8 cellular contexts compared by ENCODE assay signal in genomic region chr20:3218307-3218988, GRCh38. TPM values are rescaled to one million over a fixed set of nuclear protein-coding genes. Genes with fewer than 3 reads are reported as not detected.
DNase-seq lines count a peak whose midpoint lies in the region; ATAC-seq, FAIRE-seq and TF ChIP-seq lines count a peak whose summit lies in the region.

No MANE protein-coding gene starts in this region.

- H3K27me3 ChIP-seq in keratinocyte (ENCODE audit: control insufficient read depth, extremely low read depth, insufficient read depth, low read length) = no peaks in the 10 kb centered on the region

- no peak overlapping the region for H3K9ac ChIP-seq in keratinocyte (ENCODE audit: control insufficient read depth, extremely low read depth, insufficient read depth, low read length)

- H3K79me2 ChIP-seq in keratinocyte (ENCODE audit: control insufficient read depth, insufficient read depth, low read length) = no peaks in the 10 kb centered on the region

- ATAC-seq in HG03520 (IDR thresholded peaks at IDR 0.05; ENCODE audit: unreplicated experiment) (peak; percentile 51), GM21825 (IDR thresholded peaks at IDR 0.05; ENCODE audit: unreplicated experiment) (no peak)

- no peak overlapping the region for H3K27ac ChIP-seq in keratinocyte (ENCODE audit: control insufficient read depth, insufficient read depth, low read length)

- DNase-seq in NCI-H2029 (lab: John Stamatoyannopoulos, UW) (peak; percentile 72), NCI-H2029 treated with DMSO at 0.1 percent for 48 hours (lab: John Stamatoyannopoulos, UW) (no peak), astrocyte of the spinal cord (ENCODE audit: low read depth, low spot score) (peak; percentile 10), keratinocyte (ENCODE audit: low read depth, low spot score) (no peak)
- DNase-seq in T-helper 2 cell treated with Interferon-gamma antibody and Interleukin-4, amounts not matched to agents 5 μg/mL and 100 μg/mL, for 36 hours (ENCODE audit: low spot score) = peak; percentile 62
- DNase-seq in stimulated activated CD4-positive, alpha-beta T cell treated with anti-CD3 and anti-CD28 coated beads, Interleukin-4, amount 100 ng/mL, for 4 hours = peak; percentile 58 to 77

- in situ Hi-C loops in astrocyte of the spinal cord (cut with HindIII; ENCODE audit: low sequenced_read_pairs) = no loop called here

- H3K36me3 ChIP-seq in keratinocyte (ENCODE audit: control insufficient read depth in 2 of 2, extremely low read depth in 1 of 2, insufficient read depth in 2 of 2, low read length in 2 of 2) = peaks cover 17 to 29% of the 10 kb centered on the region in 2 experiments

- H3K4me1 ChIP-seq in keratinocyte (ENCODE audit: control insufficient read depth, extremely low read depth, insufficient read depth, low read length) = peaks cover 7% of the 10 kb centered on the region

- peak; percentile 89 for TF ChIP-seq CTCF in astrocyte of the spinal cord (IDR thresholded peaks at IDR 0.05; ENCODE audit: low read depth, low read length)
- TF ChIP-seq CTCF in keratinocyte (optimal IDR thresholded peaks at IDR 0.05 in 1 of 3, IDR thresholded peaks at IDR 0.05 in 1 of 3, conservative IDR thresholded peaks at IDR 0.05 in 1 of 3; ENCODE audit: extremely low read depth in 1 of 3, insufficient read depth in 2 of 3, low read length in 3 of 3) = peak; percentile 81 to 92 (median 88)

- H3K9me1 ChIP-seq in keratinocyte (ENCODE audit: control insufficient read depth, extremely low read depth, insufficient read depth, low read length) = no peaks in the 10 kb centered on the region

- H3K4me1 Mint-ChIP-seq in T-helper 2 cell treated with Interferon-gamma antibody and Interleukin-4, amounts not matched to agents 5 μg/mL and 100 μg/mL, for 36 hours (ENCODE audit: low read depth) = peaks cover 8% of the 10 kb centered on the region

- H4K20me1 ChIP-seq in keratinocyte (ENCODE audit: control insufficient read depth, extremely low read depth, insufficient read depth, low read length) = no peaks in the 10 kb centered on the region

- H3K27ac Mint-ChIP-seq in T-helper 2 cell treated with Interferon-gamma antibody and Interleukin-4, amounts not matched to agents 5 μg/mL and 100 μg/mL, for 36 hours = no peak overlapping the region

- dilution Hi-C loops in keratinocyte (cut with MboI; ENCODE audit: extremely low pct_ligation_motif_present, low sequenced_read_pairs) = no loop called here

- no peak overlapping the region for H3K4me3 ChIP-seq in astrocyte of the spinal cord (ENCODE audit: low read depth, low read length)
- no peak overlapping the region for H3K4me3 ChIP-seq in keratinocyte (ENCODE audit: control insufficient read depth in 2 of 3, extremely low read depth in 1 of 3, insufficient read depth in 2 of 3, low read depth in 1 of 3, low read length in 3 of 3)

- no peak overlapping the region for H3K4me3 Mint-ChIP-seq in T-helper 2 cell treated with Interferon-gamma antibody and Interleukin-4, amounts not matched to agents 5 μg/mL and 100 μg/mL, for 36 hours

- no peak for FAIRE-seq in keratinocyte (lab: Jason Lieb, UNC)

- H3K9me3 ChIP-seq in keratinocyte (ENCODE audit: control insufficient read depth, low read depth, low read length) = no peaks in the 10 kb centered on the region

- peaks cover 20% of the 10 kb centered on the region for H3K36me3 Mint-ChIP-seq in T-helper 2 cell treated with Interferon-gamma antibody and Interleukin-4, amounts not matched to agents 5 μg/mL and 100 μg/mL, for 36 hours (ENCODE audit: low read depth)

- no peak overlapping the region for H3K4me2 ChIP-seq in keratinocyte (ENCODE audit: control insufficient read depth, extremely low read depth, insufficient read depth, low read depth, low read length)

- H3K27me3 Mint-ChIP-seq in T-helper 2 cell treated with Interferon-gamma antibody and Interleukin-4, amounts not matched to agents 5 μg/mL and 100 μg/mL, for 36 hours (ENCODE audit: low read depth) = no peaks in the 10 kb centered on the region

- H2AFZ ChIP-seq in keratinocyte (ENCODE audit: control insufficient read depth, low read length) = no peak overlapping the region

- no peaks in the 10 kb centered on the region for H3K9me3 Mint-ChIP-seq in T-helper 2 cell treated with Interferon-gamma antibody and Interleukin-4, amounts not matched to agents 5 μg/mL and 100 μg/mL, for 36 hours

RNA-seq across cellular contexts. Expression of gene ITPA, which starts 9.2 kb away (rescaled TPM):
- 40.5 to 45.4 TPM (median 44.9 TPM) in 3 replicates for polyA plus RNA-seq in keratinocyte
- polyA plus RNA-seq in keratinocyte (2011; ENCODE audit: low read depth) = 21.5 TPM
- 26.9 and 40.0 TPM in 2 replicates for polyA plus RNA-seq in keratinocyte (2011; cell fraction: cytosol; rRNA removed)
- 36.4 and 46.9 TPM in 2 replicates for polyA plus RNA-seq in keratinocyte (2011; cell fraction: nucleus; rRNA removed)
- polyA plus RNA-seq in keratinocyte (2012; ENCODE audit: low replicate concordance) = 43.4 and 61.8 TPM in 2 replicates
- 10.4 to 16.6 TPM (median 11.3 TPM) in 3 replicates for polyA minus RNA-seq in keratinocyte
- polyA minus RNA-seq in keratinocyte (2011; cell fraction: cytosol; rRNA and poly(A)+ RNA removed) = 41.8 TPM
- polyA minus RNA-seq in keratinocyte (2011; cell fraction: nucleus; rRNA and poly(A)+ RNA removed) = 10.3 and 11.9 TPM in 2 replicates

RNA-seq across cellular contexts. Expression of gene DDRGK1, which starts 14.0 kb away (rescaled TPM):
- 31.0 to 41.5 TPM (median 32.2 TPM) in 3 replicates for polyA plus RNA-seq in keratinocyte
- polyA plus RNA-seq in keratinocyte (2011; ENCODE audit: low read depth) = 32.9 TPM
- polyA plus RNA-seq in keratinocyte (2011; cell fraction: cytosol; rRNA removed) = 18.3 and 36.2 TPM in 2 replicates
- polyA plus RNA-seq in keratinocyte (2011; cell fraction: nucleus; rRNA removed) = 70.9 and 83.6 TPM in 2 replicates
- 47.3 and 60.4 TPM in 2 replicates for polyA plus RNA-seq in keratinocyte (2012; ENCODE audit: low replicate concordance)
- 13.8 to 15.7 TPM (median 13.9 TPM) in 3 replicates for polyA minus RNA-seq in keratinocyte
- polyA minus RNA-seq in keratinocyte (2011; cell fraction: cytosol; rRNA and poly(A)+ RNA removed) = 28.0 TPM
- polyA minus RNA-seq in keratinocyte (2011; cell fraction: nucleus; rRNA and poly(A)+ RNA removed) = 15.5 and 18.5 TPM in 2 replicates

RNA-seq across cellular contexts. Expression of gene SLC4A11, which starts 20.5 kb away (rescaled TPM):
- 3.9 to 5.0 TPM (median 4.7 TPM) in 3 replicates for polyA plus RNA-seq in keratinocyte
- polyA plus RNA-seq in keratinocyte (2011; ENCODE audit: low read depth) = 2.8 TPM
- polyA plus RNA-seq in keratinocyte (2011; cell fraction: cytosol; rRNA removed) = 2.0 and 3.4 TPM in 2 replicates
- polyA plus RNA-seq in keratinocyte (2011; cell fraction: nucleus; rRNA removed) = 20.3 and 29.5 TPM in 2 replicates
- 6.1 and 9.9 TPM in 2 replicates for polyA plus RNA-seq in keratinocyte (2012; ENCODE audit: low replicate concordance)
- 4.7 to 15.9 TPM (median 7.4 TPM) in 3 replicates for polyA minus RNA-seq in keratinocyte
- 5.6 TPM for polyA minus RNA-seq in keratinocyte (2011; cell fraction: cytosol; rRNA and poly(A)+ RNA removed)
- 10.9 and 15.8 TPM in 2 replicates for polyA minus RNA-seq in keratinocyte (2011; cell fraction: nucleus; rRNA and poly(A)+ RNA removed)

RNA-seq across cellular contexts. Expression of gene LZTS3, which starts 45.1 kb away (rescaled TPM):
- polyA plus RNA-seq in keratinocyte = 2.5 to 6.2 TPM (median 2.9 TPM) in 3 replicates
- 2.3 TPM for polyA plus RNA-seq in keratinocyte (2011; ENCODE audit: low read depth)
- 3.1 and 5.6 TPM in 2 replicates for polyA plus RNA-seq in keratinocyte (2011; cell fraction: cytosol; rRNA removed)
- polyA plus RNA-seq in keratinocyte (2011; cell fraction: nucleus; rRNA removed) = 7.6 and 10.3 TPM in 2 replicates
- polyA plus RNA-seq in keratinocyte (2012; ENCODE audit: low replicate concordance) = 3.0 and 5.2 TPM in 2 replicates
- 3.3 to 10.0 TPM (median 6.4 TPM) in 3 replicates for polyA minus RNA-seq in keratinocyte
- 9.6 TPM for polyA minus RNA-seq in keratinocyte (2011; cell fraction: cytosol; rRNA and poly(A)+ RNA removed)
- polyA minus RNA-seq in keratinocyte (2011; cell fraction: nucleus; rRNA and poly(A)+ RNA removed) = 5.7 and 6.6 TPM in 2 replicates

RNA-seq across cellular contexts. Expression of gene FASTKD5, which starts 58.8 kb away (rescaled TPM):
- 23.7 to 30.9 TPM (median 25.7 TPM) in 3 replicates for polyA plus RNA-seq in keratinocyte
- 17.4 TPM for polyA plus RNA-seq in keratinocyte (2011; ENCODE audit: low read depth)
- 11.7 and 21.8 TPM in 2 replicates for polyA plus RNA-seq in keratinocyte (2011; cell fraction: cytosol; rRNA removed)
- 33.1 and 36.1 TPM in 2 replicates for polyA plus RNA-seq in keratinocyte (2011; cell fraction: nucleus; rRNA removed)
- 13.6 and 17.0 TPM in 2 replicates for polyA plus RNA-seq in keratinocyte (2012; ENCODE audit: low replicate concordance)
- 16.2 to 31.6 TPM (median 28.4 TPM) in 3 replicates for polyA minus RNA-seq in keratinocyte
- 11.5 TPM for polyA minus RNA-seq in keratinocyte (2011; cell fraction: cytosol; rRNA and poly(A)+ RNA removed)
- polyA minus RNA-seq in keratinocyte (2011; cell fraction: nucleus; rRNA and poly(A)+ RNA removed) = 26.6 and 37.5 TPM in 2 replicates

Comparison
In these comparisons a context has a peak if more than half of its experiments do, and no peak if none do; other contexts are left out.
1. DNase-seq: peak in NCI-H2029 (single experiment), T-helper 2 cell treated with Interferon-gamma antibody and Interleukin-4, amounts not matched to agents 5 μg/mL and 100 μg/mL, for 36 hours (single experiment), astrocyte of the spinal cord (single experiment) and stimulated activated CD4-positive, alpha-beta T cell treated with anti-CD3 and anti-CD28 coated beads, Interleukin-4, amount 100 ng/mL, for 4 hours (2 of 2); none in NCI-H2029 treated with DMSO at 0.1 percent for 48 hours (single experiment) and keratinocyte (single experiment).